22 cellular contexts compared by ENCODE assay signal in the genomic region with DNA sequence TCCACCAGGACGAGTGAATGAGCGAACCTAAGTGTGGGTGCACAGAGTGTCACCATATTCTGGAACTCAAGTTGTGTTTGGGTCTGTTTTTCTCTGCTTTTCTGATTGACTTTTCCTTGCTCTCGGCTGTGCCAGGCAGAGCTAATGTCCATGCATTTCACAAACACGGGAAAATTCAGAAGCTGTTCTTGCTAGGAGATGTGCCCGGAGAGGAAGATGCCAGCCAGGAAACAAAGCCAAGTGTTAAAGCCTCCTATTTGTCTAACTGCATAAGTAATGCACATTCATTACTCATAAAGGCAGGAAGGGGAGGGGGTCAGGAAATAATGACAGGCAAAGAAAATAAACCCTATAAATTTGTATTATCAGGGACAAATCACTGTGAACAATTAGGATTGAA.
DNase-seq lines count a peak whose midpoint lies in the region; ATAC-seq and TF ChIP-seq lines count a peak whose summit lies in the region.
"Had no signal": no experiment of that assay in that cellular context is flagged by ENCODE, and none has a peak within 500 bp of the region (broad histone marks: within the 10 kb centered on the region; RNA-seq: fewer than 3 reads in every experiment).

No MANE protein-coding gene starts in this region.

- intact Hi-C loops in PC-3 (cut with micrococcal nuclease) = no loop called here
- intact Hi-C loops in ovary (cut with DNase I) = no loop called here

- H3K27me3 Mint-ChIP-seq in glutamatergic neuron (ENCODE audit: unreplicated experiment) = peaks cover 5% of the 10 kb centered on the region

- H3K36me3 Mint-ChIP-seq in glutamatergic neuron (ENCODE audit: unreplicated experiment) = no peaks in the 10 kb centered on the region
- H3K36me3 Mint-ChIP-seq: CD14-positive monocyte; CD8-positive, alpha-beta memory T cell had no signal

- no peak for TF ChIP-seq POLR2A in ovary (IDR thresholded peaks at IDR 0.05)

- H3K9ac ChIP-seq in PC-3 (ENCODE audit: low read length) = no peak overlapping the region
- H3K9ac ChIP-seq: SK-N-SH had no signal

- H3K27ac ChIP-seq in PC-3 (ENCODE audit: low read length) = no peak overlapping the region
- H3K27ac ChIP-seq in ovary = no peak overlapping the region

- no peak overlapping the region for H3K4me2 ChIP-seq in PC-3 (ENCODE audit: low read length)
- H3K4me2 ChIP-seq: SK-N-SH had no signal

- H3K4me3 ChIP-seq in PC-3 (ENCODE audit: low read length) (no peak overlapping the region), ovary (no peak overlapping the region)

- H4K20me1 ChIP-seq in PC-3 (ENCODE audit: low read length) = no peaks in the 10 kb centered on the region

- H3K36me3 ChIP-seq in PC-3 (ENCODE audit: low read depth, low read length) = no peaks in the 10 kb centered on the region
- H3K36me3 ChIP-seq in ovary = no peaks in the 10 kb centered on the region

- peak overlapping the region; percentile 31 for H3K27ac Mint-ChIP-seq in glutamatergic neuron (ENCODE audit: unreplicated experiment)
- H3K27ac Mint-ChIP-seq: B cell; CD14-positive monocyte; CD8-positive, alpha-beta memory T cell had no signal

- in situ Hi-C loops in G401 (cut with HindIII; ENCODE audit: low sequenced_read_pairs) = no loop called here

- H3K9me3 Mint-ChIP-seq in glutamatergic neuron (ENCODE audit: unreplicated experiment) = peaks cover 1% of the 10 kb centered on the region
- H3K9me3 Mint-ChIP-seq: CD14-positive monocyte; CD8-positive, alpha-beta memory T cell had no signal

- peak; percentile 66 for ATAC-seq in PC-3
- ATAC-seq: HepG2 had no signal

- H3F3A ChIP-seq in PC-3 (ENCODE audit: low read length, unreplicated experiment) = no peaks in the 10 kb centered on the region

- H3K4me1 ChIP-seq in PC-3 (ENCODE audit: insufficient read depth, low read length) (no peaks in the 10 kb centered on the region), ovary (ENCODE audit: insufficient read depth) (no peaks in the 10 kb centered on the region)

- H3K9me3 ChIP-seq in PC-3 (ENCODE audit: low read length) (no peaks in the 10 kb centered on the region), ovary (no peaks in the 10 kb centered on the region)
- H3K9me3 ChIP-seq: SK-N-SH had no signal

- no peak overlapping the region for H2AFZ ChIP-seq in PC-3 (ENCODE audit: low read length)

- H3K79me2 ChIP-seq in PC-3 (ENCODE audit: low read length) = no peaks in the 10 kb centered on the region

- no peak for TF ChIP-seq EP300 in ovary (IDR thresholded peaks at IDR 0.05)

- H3K4me3 Mint-ChIP-seq in glutamatergic neuron (ENCODE audit: unreplicated experiment) = no peak overlapping the region
- H3K4me3 Mint-ChIP-seq: B cell; CD14-positive monocyte; CD8-positive, alpha-beta memory T cell had no signal

- H3K27me3 ChIP-seq in PC-3 (ENCODE audit: low read length) = peaks cover 84% of the 10 kb centered on the region
- no peaks in the 10 kb centered on the region for H3K27me3 ChIP-seq in ovary

- TF ChIP-seq CTCF in PC-3 (conservative IDR thresholded peaks at IDR 0.05; ENCODE audit: low read depth, low read length) = no peak
- no peak for TF ChIP-seq CTCF in glutamatergic neuron (IDR thresholded peaks at IDR 0.05; ENCODE audit: partially characterized antibody, unreplicated experiment)
- TF ChIP-seq CTCF in ovary (IDR thresholded peaks at IDR 0.05) = no peak

- H3K4me1 Mint-ChIP-seq in glutamatergic neuron (ENCODE audit: low read depth, unreplicated experiment) = peaks cover 6% of the 10 kb centered on the region
- H3K4me1 Mint-ChIP-seq: B cell; CD14-positive monocyte; CD8-positive, alpha-beta memory T cell had no signal

- no peaks in the 10 kb centered on the region for H3K9me2 ChIP-seq in PC-3 (replicated peaks; ENCODE audit: low read length)
- H3K9me2 ChIP-seq: SK-N-SH had no signal

- WGBS in ovary, 3 donors = 68 to 74% (median 71%) methylated on average over 5 of the region's 5 CpGs

- POLR2A ChIA-PET in PC-3 (lab: Charles Lee; ENCODE audit: unreplicated experiment) = no interaction called here

- no TSS peak for BruUV-seq in PC-3 (replicated peaks; lab: Mats Ljungman, UMichigan)

- CTCF ChIA-PET in PC-3 (lab: Charles Lee) = no interaction called here

- DNase-seq in G401 (ENCODE audit: low spot score) = peak; percentile 4
- DNase-seq in PC-3 = peak; percentile 24
- no peak for DNase-seq in glutamatergic neuron
- peak; percentile 74 for DNase-seq in pons (ENCODE audit: low spot score)
- no peak for DNase-seq in ovary
- DNase-seq in NCI-H2196 (lab: John Stamatoyannopoulos, UW; ENCODE audit: unreplicated experiment) = no peak
- DNase-seq in DMS53 treated with DMSO at 0.1 percent for 48 hours (lab: John Stamatoyannopoulos, UW; ENCODE audit: unreplicated experiment) = no peak
- DNase-seq: DMS 273 treated with DMSO at 0.1 percent for 48 hours, DMS79 treated with DMSO at 0.1 percent for 48 hours, Karpas-422, MV-4-11, NCI-H1105, NCI-H1436 treated with DMSO at 0.1 percent for 48 hours, NCI-H187 treated with DMSO at 0.1 percent for 48 hours, NCI-H2171 treated with DMSO at 0.1 percent for 48 hours, NCI-H524 treated with DMSO at 0.1 percent for 48 hours, NCI-H774, SK-N-SH had no signal

Comparison
In these comparisons a context has a peak if more than half of its experiments do, and no peak if none do; other contexts are left out.
1. DNase-seq: peak in G401 (single experiment), PC-3 (single experiment) and pons (single experiment); none in glutamatergic neuron (single experiment), ovary (0 of 5), NCI-H2196 (single experiment) and DMS53 treated with DMSO at 0.1 percent for 48 hours (single experiment).